ENCODE assay signal across 1 cellular context in the genomic region with DNA sequence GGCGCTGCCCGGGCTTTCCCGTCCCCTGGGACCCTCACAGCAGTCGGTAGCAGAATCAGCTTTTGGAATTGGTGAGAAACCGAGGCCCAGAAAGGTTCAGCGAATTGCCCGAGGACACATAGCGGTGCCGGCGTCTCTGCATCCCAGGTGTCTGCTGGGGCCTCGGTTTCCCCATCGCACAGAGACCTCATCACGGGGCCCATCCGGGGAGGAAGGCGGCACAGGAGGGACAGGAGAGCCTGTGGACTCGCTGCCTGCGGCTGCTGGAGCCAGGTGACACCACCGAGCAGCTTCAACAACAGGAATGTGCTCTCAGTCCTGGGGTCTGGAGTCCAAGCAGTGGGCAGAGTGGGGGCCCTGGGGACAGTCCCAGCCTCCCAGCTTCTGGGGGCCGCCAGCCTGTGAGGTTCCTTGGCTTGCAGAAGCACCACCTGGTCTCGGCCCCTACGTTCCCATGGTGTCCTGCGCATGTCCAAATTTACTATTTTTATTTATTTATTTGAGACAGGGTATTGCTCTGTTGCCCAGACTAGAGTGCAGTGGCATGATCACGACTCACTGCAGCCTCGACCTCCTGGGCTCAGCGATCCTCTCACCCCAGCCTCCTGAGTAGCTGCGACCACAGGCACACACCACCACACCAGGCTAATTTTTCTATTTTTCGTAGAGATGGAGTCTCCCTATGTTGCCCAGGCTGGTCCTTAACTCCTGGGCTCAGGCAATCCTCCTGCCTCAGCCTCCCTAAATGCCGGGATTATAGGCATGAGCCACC.
TF ChIP-seq lines count a peak whose summit lies in the region.

No MANE protein-coding gene starts in this region.

TF ChIP-seq in GM12878, 131 proteins besides CTCF, POLR2A, EP300 and RAD21:
- TF ChIP-seq MXI1 (IDR thresholded peaks at IDR 0.05; ENCODE audit: low read depth, low read length) (no peak), MEF2B (IDR thresholded peaks at IDR 0.05; ENCODE audit: partially characterized antibody, poor library complexity, severe bottlenecking) (peak; percentile 51), SUPT20H (IDR thresholded peaks at IDR 0.05; ENCODE audit: borderline replicate concordance, control insufficient read depth, low read depth, low read length) (no peak), PML (IDR thresholded peaks at IDR 0.05; ENCODE audit: low read length) (no peak), PAX8 (IDR thresholded peaks at IDR 0.05) (no peak)
